5 cellular contexts compared by ENCODE assay signal in genomic region chr12:64323006-64323405, GRCh38.
"Had no signal": no experiment of that assay in that cellular context is flagged by ENCODE, and none has a peak within 500 bp of the region (broad histone marks: within the 10 kb centered on the region; RNA-seq: fewer than 3 reads in every experiment).

No MANE protein-coding gene starts in this region.

- H3K36me3 Mint-ChIP-seq: IgD-negative memory B cell had no signal

- H3K4me3 Mint-ChIP-seq: H9, IgD-negative memory B cell had no signal

- DNase-seq: GM23248, H9, HCEC 1CT had no signal

- ATAC-seq: HepG2 had no signal

- H3K27ac ChIP-seq: GM23248 had no signal

- H3K9me3 Mint-ChIP-seq: IgD-negative memory B cell had no signal

- H3K9ac ChIP-seq: GM23248 had no signal

- H3K27me3 Mint-ChIP-seq: IgD-negative memory B cell had no signal

- H3K4me3 ChIP-seq: GM23248 had no signal

- H2AFZ ChIP-seq: GM23248 had no signal

- H3K27ac Mint-ChIP-seq: H9, IgD-negative memory B cell had no signal

- H3K4me1 Mint-ChIP-seq: IgD-negative memory B cell had no signal
